ENCODE assay signal across 16 cellular contexts in the genomic region with DNA sequence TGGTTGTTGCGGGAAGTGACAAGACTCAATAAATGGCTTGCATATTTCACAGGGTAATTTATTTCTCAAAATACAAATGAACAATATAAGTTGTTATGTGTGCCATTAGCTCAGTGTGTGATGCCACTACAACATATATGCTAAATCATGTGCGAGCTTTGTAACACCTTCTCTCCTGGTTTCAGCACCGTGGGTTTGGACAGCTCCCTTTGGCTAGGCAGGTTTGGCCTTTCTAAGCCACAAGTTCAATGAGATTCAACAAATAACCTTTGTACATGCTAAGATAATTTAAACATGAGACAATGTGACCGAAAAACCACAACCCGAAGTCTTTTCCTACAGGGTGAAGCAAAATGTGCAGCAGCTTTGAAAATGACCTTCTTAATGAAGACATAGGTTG.
DNase-seq lines count a peak whose midpoint lies in the region; ATAC-seq, FAIRE-seq and TF ChIP-seq lines count a peak whose summit lies in the region.
"Had no signal": no experiment of that assay in that cellular context is flagged by ENCODE, and none has a peak within 500 bp of the region (broad histone marks: within the 10 kb centered on the region; RNA-seq: fewer than 3 reads in every experiment).

No MANE protein-coding gene starts in this region.

- in situ Hi-C loops in T47D (cut with HindIII; ENCODE audit: low pct_unique_long_range_greater_than_20kb, low sequenced_read_pairs), result no loop called here
- in situ Hi-C loops in mammary epithelial cell (cut with MboI; ENCODE audit: low sequenced_read_pairs in 2 of 2), result no loop called here

- WGBS in mammary epithelial cell (ENCODE audit: low coverage, missing lambda C conversion rate), result 47% methylated on average over 5 of the region's 5 CpGs

- FAIRE-seq in urothelium cell line (lab: Jason Lieb, UNC), result peak; percentile 20

- BruUV-seq in mammary epithelial cell (replicated peaks; lab: Mats Ljungman, UMichigan), result no TSS peak

- H3K9ac ChIP-seq in mammary epithelial cell (ENCODE audit: insufficient read depth, low read length), result no peak overlapping the region

- no peaks in the 10 kb centered on the region for H3K27me3 ChIP-seq in mammary epithelial cell (ENCODE audit: insufficient read depth, low read length)
- H3K27me3 ChIP-seq: neutrophil, tibial nerve had no signal

- H3K27ac ChIP-seq in mammary epithelial cell (ENCODE audit: insufficient read depth, low read depth, low read length), result no peak overlapping the region
- H3K27ac ChIP-seq: neutrophil, tibial nerve had no signal

- dilution Hi-C loops in mammary epithelial cell (cut with HindIII; ENCODE audit: low sequenced_read_pairs), result no loop called here

- H3K4me2 ChIP-seq in mammary epithelial cell (ENCODE audit: insufficient read depth, low read depth, low read length), result no peak overlapping the region

- H2AFZ ChIP-seq in mammary epithelial cell (ENCODE audit: low read depth, low read length), result no peak overlapping the region

- intact Hi-C loops in mammary epithelial cell (cut with micrococcal nuclease) (no loop called here), posterior cingulate gyrus (cut with DNase I) (no loop called here)

- H3K9me3 ChIP-seq in mammary epithelial cell (replicated peaks; ENCODE audit: insufficient read depth, low read length), result peaks cover 9% of the 10 kb centered on the region
- H3K9me3 ChIP-seq: neutrophil, tibial nerve had no signal

- CTCF ChIA-PET in mammary epithelial cell (lab: Charles Lee; ENCODE audit: low non-redundant PET), result no interaction called here

- ATAC-seq in HG03432 (IDR thresholded peaks at IDR 0.05; ENCODE audit: unreplicated experiment) (no peak), HG03378 (IDR thresholded peaks at IDR 0.05; ENCODE audit: unreplicated experiment) (no peak)
- ATAC-seq: WTC11 had no signal

- no peaks in the 10 kb centered on the region for H3K79me2 ChIP-seq in mammary epithelial cell (ENCODE audit: insufficient read depth, low read length)

- no peaks in the 10 kb centered on the region for H3K4me1 ChIP-seq in mammary epithelial cell (ENCODE audit: insufficient read depth, low read length)
- H3K4me1 ChIP-seq: tibial nerve had no signal

- H3K4me3 ChIP-seq in mammary epithelial cell (replicated peaks in 1 of 3; ENCODE audit: insufficient read depth in 1 of 3, low read depth in 2 of 3, low read length in 3 of 3) (no peak overlapping the region), epithelial cell of esophagus (ENCODE audit: low read length) (no peak overlapping the region)
- H3K4me3 ChIP-seq: tibial nerve had no signal

- peak; percentile 23 to 70 for DNase-seq in T47D (ENCODE audit: low read depth in 1 of 2, low spot score in 1 of 2)
- DNase-seq in mammary epithelial cell, result no peak
- peak; percentile 37 for DNase-seq in OCI-M1 (lab: John Stamatoyannopoulos, UW)
- DNase-seq in epithelial cell of esophagus (ENCODE audit: low read depth), result peak; percentile 1
- peak; percentile 12 for DNase-seq in urothelium cell line (ENCODE audit: low spot score)
- no peak for DNase-seq in posterior cingulate gyrus
- DNase-seq: activated CD8-positive, alpha-beta memory T cell treated with anti-CD3 and anti-CD28 coated beads, Interleukin-2, amount 50 U/mL, for 48 hours; foreskin fibroblast; NCI-H1417; NCI-H226; stimulated activated CD4-positive, alpha-beta T cell treated with anti-CD3 and anti-CD28 coated beads, Interleukin-4, amount 100 ng/mL, for 24 hours had no signal

- TF ChIP-seq CTCF in mammary epithelial cell (conservative IDR thresholded peaks at IDR 0.05 in 1 of 2, IDR thresholded peaks at IDR 0.05 in 1 of 2; ENCODE audit: extremely low read depth in 1 of 2, insufficient read depth in 1 of 2, low read depth in 1 of 2, low read length in 2 of 2) (no peak), epithelial cell of esophagus (IDR thresholded peaks at IDR 0.05; ENCODE audit: insufficient read depth, low read depth, low read length, missing control alignments) (no peak)

- no peaks in the 10 kb centered on the region for H3K36me3 ChIP-seq in mammary epithelial cell (ENCODE audit: insufficient read depth, low read length)
- H3K36me3 ChIP-seq: neutrophil, tibial nerve had no signal

- no peaks in the 10 kb centered on the region for H4K20me1 ChIP-seq in mammary epithelial cell (ENCODE audit: insufficient read depth, low read length)

Comparison
In these comparisons a context has a peak if more than half of its experiments do, and no peak if none do; other contexts are left out.
1. DNase-seq: peak in T47D (2 of 2), OCI-M1 (single experiment), epithelial cell of esophagus (single experiment) and urothelium cell line (single experiment); none in mammary epithelial cell (single experiment) and posterior cingulate gyrus (0 of 10).